ENCODE assay signal across 8 cellular contexts in genomic region chr1:236281286-236282158, GRCh38. TPM values are rescaled to one million over a fixed set of nuclear protein-coding genes. Genes with fewer than 3 reads are reported as not detected.
DNase-seq lines count a peak whose midpoint lies in the region; ATAC-seq and TF ChIP-seq lines count a peak whose summit lies in the region.

Gene ERO1B (minus strand): TSS chr1:236281958. CDS start chr1:236281783, 175 bp downstream.

- peak within 1 kb of the TSS; percentile 80 for H3K9ac ChIP-seq in SK-N-MC (ENCODE audit: insufficient read length)

- H3K9me3 Mint-ChIP-seq in activated naive CD4-positive, alpha-beta T cell treated with anti-CD3 and anti-CD28 coated beads, Interleukin-2, amount 50 U/mL, for 24 hours, result no peaks in the 10 kb centered on the region

- no peaks in the 10 kb centered on the region for H3K9me3 ChIP-seq in SK-N-MC (ENCODE audit: low read depth, low read length)

- peaks cover 60% of the 10 kb centered on the region for H3K4me1 Mint-ChIP-seq in activated naive CD4-positive, alpha-beta T cell treated with anti-CD3 and anti-CD28 coated beads, Interleukin-2, amount 50 U/mL, for 24 hours

- H3K27me3 Mint-ChIP-seq in activated naive CD4-positive, alpha-beta T cell treated with anti-CD3 and anti-CD28 coated beads, Interleukin-2, amount 50 U/mL, for 24 hours, result no peaks in the 10 kb centered on the region

- POLR2A ChIA-PET in GM10248 (lab: Yijun Ruan, JAX), result interaction anchor here (0.6 to 2.4 kb wide), 14 partner anchors 11 to 416 kb away, joined by 3 to 9 read pairs (median 4); partner anchors contain the start of gene HEATR1

- ATAC-seq in HG02571 (IDR thresholded peaks at IDR 0.05; ENCODE audit: unreplicated experiment) (peak; percentile 79), omental fat pad (ENCODE audit: low FRiP score) (peak; percentile 100)

- TF ChIP-seq POLR2A in NB4 (IDR thresholded peaks at IDR 0.05; ENCODE audit: extremely low read depth, insufficient read length), result peak; percentile 78

- CTCF ChIA-PET in GM10248 (lab: Yijun Ruan, JAX), result interaction anchor here (0.8 to 1.3 kb wide), 3 partner anchors 9 to 23 kb away, joined by 3 read pairs; no protein-coding TSS in a partner anchor

- TF ChIP-seq CTCF in GM10248 (IDR thresholded peaks at IDR 0.05; ENCODE audit: control extremely low read depth, extremely low read depth, low read depth, missing control alignments), result no peak
- TF ChIP-seq CTCF in NB4 (IDR thresholded peaks at IDR 0.05; ENCODE audit: low read depth, low read length), result no peak
- no peak for TF ChIP-seq CTCF in omental fat pad (IDR thresholded peaks at IDR 0.05)

- H3K27ac Mint-ChIP-seq in activated naive CD4-positive, alpha-beta T cell treated with anti-CD3 and anti-CD28 coated beads, Interleukin-2, amount 50 U/mL, for 24 hours, result peak within 1 kb of the TSS; percentile 93

- H3K36me3 Mint-ChIP-seq in activated naive CD4-positive, alpha-beta T cell treated with anti-CD3 and anti-CD28 coated beads, Interleukin-2, amount 50 U/mL, for 24 hours, result peaks cover 2% of the 10 kb centered on the region

- peak within 1 kb of the TSS; percentile 83 for H3K4me3 Mint-ChIP-seq in activated naive CD4-positive, alpha-beta T cell treated with anti-CD3 and anti-CD28 coated beads, Interleukin-2, amount 50 U/mL, for 24 hours

- no peaks in the 10 kb centered on the region for H3K36me3 ChIP-seq in SK-N-MC (ENCODE audit: insufficient read depth, low read length)

- H3K4me3 ChIP-seq in NB4 (ENCODE audit: low read depth, low read length) (peak within 1 kb of the TSS; percentile 75), SK-N-MC (peak within 1 kb of the TSS; percentile 92)

- H3K27ac ChIP-seq in SK-N-MC, result no peak within 1 kb of the TSS
- H3K27ac ChIP-seq in temporal lobe (ENCODE audit: low read depth, low read length), result no peak within 1 kb of the TSS

- peak; percentile 96 for DNase-seq in GM10248 (ENCODE audit: extremely low spot score)
- DNase-seq in NB4 (ENCODE audit: low read depth), result peak; percentile 95
- peak; percentile 42 for DNase-seq in SK-N-MC (ENCODE audit: low read depth, low spot score)
- peak; percentile 96 for DNase-seq in glomerular visceral epithelial cell (ENCODE audit: extremely low spot score)
- DNase-seq in omental fat pad (ENCODE audit: low spot score), result peak; percentile 93

RNA-seq across cellular contexts. Expression of gene ERO1B, which starts in this region (rescaled TPM):
- 10 to 100 TPM in 2 of 4 donors, 1 to 10 TPM in 2; 7.7 to 14.8 (median 10.9) TPM for total RNA-seq in omental fat pad
- 12.8 TPM for total RNA-seq in temporal lobe

Comparison
In these comparisons a context has a peak if more than half of its experiments do, and no peak if none do; other contexts are left out.
1. DNase-seq: peak in every context shown above with its lines; median percentile 96 in GM10248; 96 in glomerular visceral epithelial cell; 95 in NB4; 93 in omental fat pad; 42 in SK-N-MC.